In the genomic region with DNA sequence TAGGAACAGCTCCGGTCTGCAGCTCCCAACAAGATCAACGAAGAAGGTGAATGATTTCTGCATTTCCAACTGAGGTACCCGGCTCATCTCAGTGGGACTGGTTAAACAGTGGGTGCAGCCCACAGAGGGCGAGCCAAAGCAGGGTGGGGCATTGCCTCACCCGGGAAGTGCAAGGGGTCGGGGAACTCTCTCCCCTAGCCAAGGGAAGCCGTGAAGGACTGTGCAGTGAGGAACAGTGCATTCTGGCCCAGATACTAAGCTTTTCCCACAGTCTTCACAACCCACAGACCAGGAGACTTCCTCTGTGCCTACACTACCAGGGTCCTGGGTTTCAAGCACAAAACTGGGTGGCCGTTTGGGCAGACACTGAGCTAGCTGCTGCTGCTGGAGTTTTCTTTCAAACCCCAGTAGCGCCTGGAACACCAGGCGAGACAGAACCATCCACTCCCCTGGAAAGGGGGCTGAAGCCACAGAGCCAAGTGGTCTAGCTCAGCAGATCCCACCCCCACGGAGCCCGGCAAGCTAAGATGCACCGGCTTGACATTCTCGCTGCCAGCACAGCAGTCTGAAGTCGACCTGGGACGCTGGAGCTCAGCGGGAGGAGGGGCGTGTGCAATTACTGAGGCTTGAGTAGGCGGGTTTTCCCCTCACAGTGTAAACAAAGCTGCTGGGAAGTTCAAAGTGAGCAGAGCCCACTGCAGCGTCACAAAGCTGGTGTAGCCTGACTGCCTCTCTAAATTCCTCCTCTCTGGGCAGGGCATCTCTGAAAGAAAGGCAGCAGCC, we compare ENCODE assay signal across 8 cellular contexts.
DNase-seq lines count a peak whose midpoint lies in the region; ATAC-seq, FAIRE-seq and TF ChIP-seq lines count a peak whose summit lies in the region.

No MANE protein-coding gene starts in this region.

- H4K20me1 ChIP-seq in IMR-90 (ENCODE audit: insufficient read depth, low read length), result peaks cover 4% of the 10 kb centered on the region; the same call in 1 of the 2 replicates

- intact Hi-C loops in IMR-90 (cut with micrococcal nuclease), result no loop called here
- intact Hi-C loops in mucosa of descending colon (cut with DNase I, micrococcal nuclease), result no loop called here
- intact Hi-C loops in tibial artery (cut with DNase I; ENCODE audit: low total_unique reads), result no loop called here

- dilution Hi-C loops in IMR-90 (cut with HindIII; ENCODE audit: low sequenced_read_pairs, unreplicated experiment), result no loop called here

- H3K56ac ChIP-seq in IMR-90 (ENCODE audit: extremely low read depth, insufficient read depth, low read length), result no peak overlapping the region

- no TSS peak for BruUV-seq in IMR-90 (replicated peaks; lab: Mats Ljungman, UMichigan)

- H3K9ac ChIP-seq in IMR-90 (ENCODE audit: low read depth, low read length), result no peak overlapping the region

- DNase-seq in COR-L47 (lab: John Stamatoyannopoulos, UW) (peak; percentile 23), IMR-90 (peak; percentile 83), bronchial epithelial cell (ENCODE audit: low read depth) (peak; percentile 63), mucosa of descending colon (peak; percentile 29 to 59 (median 43)), GM12891 (ENCODE audit: insufficient read length, low spot score) (no peak), OCI-M2 (lab: John Stamatoyannopoulos, UW; ENCODE audit: unreplicated experiment) (no peak), tibial artery (no peak)
- no peak for DNase-seq in NK-92 treated with Interleukin-12 subunit alpha and Interleukin-12 subunit beta, amount 100 ng/mL, for 24 hours (lab: John Stamatoyannopoulos, UW)

- peak overlapping the region; percentile 62; the same call in 1 of the 2 replicates for H3K14ac ChIP-seq in IMR-90 (replicated peaks; ENCODE audit: low read depth, low read length)

- POLR2A ChIA-PET in IMR-90 (lab: Charles Lee; ENCODE audit: unreplicated experiment), result no interaction called here

- H4K5ac ChIP-seq in IMR-90 (ENCODE audit: low read depth, low read length), result no peak overlapping the region

- H3K18ac ChIP-seq in IMR-90 (ENCODE audit: low read depth, low read length), result no peak overlapping the region

- no peak overlapping the region for H3K23ac ChIP-seq in IMR-90 (ENCODE audit: low read depth, low read length)

- no peak overlapping the region for H3K4ac ChIP-seq in IMR-90 (ENCODE audit: low read depth, low read length)

- in situ Hi-C loops in IMR-90 (cut with MboI; ENCODE audit: low sequenced_read_pairs), result no loop called here

- H3K27me3 ChIP-seq in IMR-90 (ENCODE audit: control insufficient read depth, insufficient read depth, low read length) (no peaks in the 10 kb centered on the region), bronchial epithelial cell (ENCODE audit: control insufficient read depth, insufficient read depth, low read length) (no peaks in the 10 kb centered on the region), tibial artery (no peaks in the 10 kb centered on the region)

- H2BK120ac ChIP-seq in IMR-90 (ENCODE audit: low read depth, low read length), result no peak overlapping the region

- no peak overlapping the region for H4K8ac ChIP-seq in IMR-90 (ENCODE audit: low read depth in 2 of 2, low read length in 2 of 2)

- TF ChIP-seq POLR2A in IMR-90 (IDR thresholded peaks at IDR 0.05; ENCODE audit: low read depth, low read length), result no peak
- no peak for TF ChIP-seq POLR2A in GM12891 (IDR thresholded peaks at IDR 0.05; ENCODE audit: low read depth, low read length)

- no peak overlapping the region for H3K4me3 ChIP-seq in IMR-90 (ENCODE audit: insufficient read depth, low read depth, low read length)
- H3K4me3 ChIP-seq in bronchial epithelial cell (ENCODE audit: low read depth, low read length), result no peak overlapping the region
- H3K4me3 ChIP-seq in mucosa of descending colon, result no peak overlapping the region
- H3K4me3 ChIP-seq in tibial artery, result no peak overlapping the region

- peak overlapping the region; percentile 64 for H3K4me2 ChIP-seq in IMR-90 (ENCODE audit: low read depth, low read length)

- no peak overlapping the region for H2AK9ac ChIP-seq in IMR-90 (replicated peaks; ENCODE audit: low read depth, low read length, poor library complexity)

- H2AK5ac ChIP-seq in IMR-90 (ENCODE audit: low read depth, low read length), result peak overlapping the region; percentile 29; the same call in 1 of the 2 replicates

- H2BK20ac ChIP-seq in IMR-90 (ENCODE audit: low read depth, low read length), result no peak overlapping the region

- H3K79me1 ChIP-seq in IMR-90 (ENCODE audit: low read depth in 1 of 2, low read length in 2 of 2), result peaks cover 0 to 6% of the 10 kb centered on the region in 2 experiments; a peak in 1 of 4 replicates

- H2AFZ ChIP-seq in IMR-90 (replicated peaks; ENCODE audit: low read length, poor library complexity), result peak overlapping the region; percentile 43

- no peak for TF ChIP-seq CTCF in IMR-90 (conservative IDR thresholded peaks at IDR 0.05; ENCODE audit: low read depth, low read length)
- no peak for TF ChIP-seq CTCF in bronchial epithelial cell (IDR thresholded peaks at IDR 0.05; ENCODE audit: insufficient read depth, low read length, severe bottlenecking)
- TF ChIP-seq CTCF in mucosa of descending colon (IDR thresholded peaks at IDR 0.05), result no peak
- TF ChIP-seq CTCF in tibial artery (IDR thresholded peaks at IDR 0.05), result no peak

- peak; percentile 98 for ATAC-seq in IMR-90 (ENCODE audit: low read depth)
- peak; percentile 78 for ATAC-seq in mucosa of descending colon

- WGBS in IMR-90 (ENCODE audit: extremely low coverage in 2 of 2, insufficient read length in 1 of 2), 2 experiments, result 25% methylated on average over 7 of the region's 20 CpGs; no CpG with 5 or more reads in 1 of the 2 experiments

- H2BK15ac ChIP-seq in IMR-90 (ENCODE audit: low read depth, low read length), result no peak overlapping the region

- H4K91ac ChIP-seq in IMR-90 (ENCODE audit: insufficient read depth, low read depth, low read length), result no peak overlapping the region

- H2BK5ac ChIP-seq in IMR-90 (ENCODE audit: low read depth, low read length, poor library complexity, severe bottlenecking), result no peak overlapping the region

- H3K27ac ChIP-seq in IMR-90 (ENCODE audit: insufficient read depth, low read length) (no peak overlapping the region), tibial artery (no peak overlapping the region)

- no peak for TF ChIP-seq RAD21 in IMR-90 (IDR thresholded peaks at IDR 0.05; ENCODE audit: low read length)

- H3K36me3 ChIP-seq in IMR-90 (ENCODE audit: control insufficient read depth, insufficient read depth, low read length) (no peaks in the 10 kb centered on the region), bronchial epithelial cell (ENCODE audit: control insufficient read depth, insufficient read depth, low read length) (no peaks in the 10 kb centered on the region), mucosa of descending colon (ENCODE audit: low read depth) (no peaks in the 10 kb centered on the region), tibial artery (no peaks in the 10 kb centered on the region)

- H3K9me3 ChIP-seq in IMR-90 (ENCODE audit: control insufficient read depth, insufficient read depth, low read length) (no peaks in the 10 kb centered on the region), mucosa of descending colon (no peaks in the 10 kb centered on the region), tibial artery (no peaks in the 10 kb centered on the region)

- peaks cover 1% of the 10 kb centered on the region; the same call in 1 of the 2 replicates for H3K4me1 ChIP-seq in IMR-90 (ENCODE audit: control insufficient read depth, insufficient read depth, low read length)
- H3K4me1 ChIP-seq in mucosa of descending colon (ENCODE audit: low read depth), result no peaks in the 10 kb centered on the region
- H3K4me1 ChIP-seq in tibial artery, result no peaks in the 10 kb centered on the region

- H3K9me1 ChIP-seq in IMR-90 (ENCODE audit: insufficient read depth, low read length), result no peaks in the 10 kb centered on the region

- CTCF ChIA-PET in IMR-90 (lab: Yijun Ruan, JAX), result interaction anchor here (0.7 to 1.1 kb wide), 2 partner anchors 44 to 66 kb away, joined by 3 to 4 read pairs; no protein-coding TSS in a partner anchor

- FAIRE-seq in bronchial epithelial cell (lab: Jason Lieb, UNC) (no peak), GM12891 (lab: Jason Lieb, UNC) (no peak)

TF ChIP-seq in IMR-90, 13 proteins besides CTCF, POLR2A, EP300 and RAD21:
- TF ChIP-seq CHD1 (IDR thresholded peaks at IDR 0.05; ENCODE audit: low read depth, low read length) (no peak), MXI1 (IDR thresholded peaks at IDR 0.05; ENCODE audit: borderline replicate concordance, low read depth, low read length) (no peak)

TF ChIP-seq in GM12891, 5 proteins besides CTCF, POLR2A, EP300 and RAD21:
- TF ChIP-seq PAX5 (IDR thresholded peaks at IDR 0.05; ENCODE audit: insufficient read depth, low read length, severe bottlenecking), result no peak
- TF ChIP-seq SPI1 (IDR thresholded peaks at IDR 0.05; ENCODE audit: low read depth, low read length), result no peak
- TF ChIP-seq POLR2AphosphoS5 (IDR thresholded peaks at IDR 0.05; ENCODE audit: low read depth, low read length), result no peak
- no peak for TF ChIP-seq TAF1 (IDR thresholded peaks at IDR 0.05; ENCODE audit: low read depth, low read length)
- TF ChIP-seq POU2F2 (IDR thresholded peaks at IDR 0.05; ENCODE audit: low read depth, low read length), result no peak
TF ChIP-seq in GM12891: peak in this region for 0.

Comparison
In these comparisons a context has a peak if more than half of its experiments do, and no peak if none do; other contexts are left out.
1. DNase-seq: peak in COR-L47 (single experiment), IMR-90 (single experiment), bronchial epithelial cell (single experiment) and mucosa of descending colon (3 of 3); none in NK-92 treated with Interleukin-12 subunit alpha and Interleukin-12 subunit beta, amount 100 ng/mL, for 24 hours (single experiment), GM12891 (single experiment), OCI-M2 (single experiment) and tibial artery (0 of 2).